Comparison of ENCODE assay signal across 2 cellular contexts in the genomic region with DNA sequence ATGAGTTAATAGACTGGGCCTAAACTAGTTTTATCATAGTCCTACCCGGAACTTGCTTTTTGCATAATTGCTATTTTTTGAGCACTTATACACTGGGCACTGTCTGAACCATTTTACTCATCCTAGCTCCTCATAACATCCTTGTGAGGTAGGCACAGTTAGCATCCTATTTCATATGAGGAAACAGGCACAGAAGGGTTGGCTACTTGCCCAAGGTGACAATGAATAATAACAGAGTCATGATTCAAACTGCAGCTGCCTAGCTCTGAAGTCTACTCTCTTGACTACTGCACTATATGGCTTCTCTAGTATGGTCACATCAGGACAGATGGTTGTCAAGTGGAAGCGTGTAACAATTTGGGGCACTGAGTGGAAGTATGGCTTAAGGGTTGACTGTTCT.
A peak's percentile ranks its signal among the peaks of the same experiment; 100 is the strongest.
TF ChIP-seq lines count a peak whose summit lies in the region.

No MANE protein-coding gene starts in this region.

TF ChIP-seq in HEK293, 187 proteins besides CTCF, POLR2A, EP300 and RAD21 (continued from another document):
- TF ChIP-seq, protein P1, sequence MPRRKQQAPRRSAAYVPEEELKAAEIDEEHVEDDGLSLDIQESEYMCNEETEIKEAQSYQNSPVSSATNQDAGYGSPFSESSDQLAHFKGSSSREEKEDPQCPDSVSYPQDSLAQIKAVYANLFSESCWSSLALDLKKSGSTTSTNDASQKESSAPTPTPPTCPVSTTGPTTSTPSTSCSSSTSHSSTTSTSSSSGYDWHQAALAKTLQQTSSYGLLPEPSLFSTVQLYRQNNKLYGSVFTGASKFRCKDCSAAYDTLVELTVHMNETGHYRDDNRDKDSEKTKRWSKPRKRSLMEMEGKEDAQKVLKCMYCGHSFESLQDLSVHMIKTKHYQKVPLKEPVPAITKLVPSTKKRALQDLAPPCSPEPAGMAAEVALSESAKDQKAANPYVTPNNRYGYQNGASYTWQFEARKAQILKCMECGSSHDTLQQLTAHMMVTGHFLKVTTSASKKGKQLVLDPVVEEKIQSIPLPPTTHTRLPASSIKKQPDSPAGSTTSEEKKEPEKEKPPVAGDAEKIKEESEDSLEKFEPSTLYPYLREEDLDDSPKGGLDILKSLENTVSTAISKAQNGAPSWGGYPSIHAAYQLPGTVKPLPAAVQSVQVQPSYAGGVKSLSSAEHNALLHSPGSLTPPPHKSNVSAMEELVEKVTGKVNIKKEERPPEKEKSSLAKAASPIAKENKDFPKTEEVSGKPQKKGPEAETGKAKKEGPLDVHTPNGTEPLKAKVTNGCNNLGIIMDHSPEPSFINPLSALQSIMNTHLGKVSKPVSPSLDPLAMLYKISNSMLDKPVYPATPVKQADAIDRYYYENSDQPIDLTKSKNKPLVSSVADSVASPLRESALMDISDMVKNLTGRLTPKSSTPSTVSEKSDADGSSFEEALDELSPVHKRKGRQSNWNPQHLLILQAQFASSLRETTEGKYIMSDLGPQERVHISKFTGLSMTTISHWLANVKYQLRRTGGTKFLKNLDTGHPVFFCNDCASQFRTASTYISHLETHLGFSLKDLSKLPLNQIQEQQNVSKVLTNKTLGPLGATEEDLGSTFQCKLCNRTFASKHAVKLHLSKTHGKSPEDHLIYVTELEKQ (tag by site-specific recombination; IDR thresholded peaks at IDR 0.05; ENCODE audit: borderline replicate concordance): no peak
- TF ChIP-seq ZNF785 (tag by site-specific recombination; IDR thresholded peaks at IDR 0.05): no peak
- no peak for TF ChIP-seq ZFP37 (tag by site-specific recombination; IDR thresholded peaks at IDR 0.05)
- TF ChIP-seq ZNF366 (tag by site-specific recombination; conservative IDR thresholded peaks at IDR 0.05): peak; percentile 30; the same call in 1 of the 2 replicates
- peak; percentile 77 for TF ChIP-seq ZBTB17 (tag by site-specific recombination; IDR thresholded peaks at IDR 0.05)
- TF ChIP-seq WT1 (tag by site-specific recombination; IDR thresholded peaks at IDR 0.05): no peak
- TF ChIP-seq ZNF2 (tag by site-specific recombination; IDR thresholded peaks at IDR 0.05): no peak
- TF ChIP-seq, protein P2, sequence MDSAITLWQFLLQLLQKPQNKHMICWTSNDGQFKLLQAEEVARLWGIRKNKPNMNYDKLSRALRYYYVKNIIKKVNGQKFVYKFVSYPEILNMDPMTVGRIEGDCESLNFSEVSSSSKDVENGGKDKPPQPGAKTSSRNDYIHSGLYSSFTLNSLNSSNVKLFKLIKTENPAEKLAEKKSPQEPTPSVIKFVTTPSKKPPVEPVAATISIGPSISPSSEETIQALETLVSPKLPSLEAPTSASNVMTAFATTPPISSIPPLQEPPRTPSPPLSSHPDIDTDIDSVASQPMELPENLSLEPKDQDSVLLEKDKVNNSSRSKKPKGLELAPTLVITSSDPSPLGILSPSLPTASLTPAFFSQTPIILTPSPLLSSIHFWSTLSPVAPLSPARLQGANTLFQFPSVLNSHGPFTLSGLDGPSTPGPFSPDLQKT (IDR thresholded peaks at IDR 0.05; ENCODE audit: borderline replicate concordance, low read depth, low read length): no peak
- no peak for TF ChIP-seq ZNF140 (tag by site-specific recombination; IDR thresholded peaks at IDR 0.05)
- no peak for TF ChIP-seq ZNF837 (tag by site-specific recombination; IDR thresholded peaks at IDR 0.05)
- TF ChIP-seq ZNF274 (IDR thresholded peaks at IDR 0.05; ENCODE audit: low read length): no peak
- TF ChIP-seq ZNF274 (tag by site-specific recombination; IDR thresholded peaks at IDR 0.05; ENCODE audit: borderline replicate concordance): no peak
- TF ChIP-seq, protein P3, sequence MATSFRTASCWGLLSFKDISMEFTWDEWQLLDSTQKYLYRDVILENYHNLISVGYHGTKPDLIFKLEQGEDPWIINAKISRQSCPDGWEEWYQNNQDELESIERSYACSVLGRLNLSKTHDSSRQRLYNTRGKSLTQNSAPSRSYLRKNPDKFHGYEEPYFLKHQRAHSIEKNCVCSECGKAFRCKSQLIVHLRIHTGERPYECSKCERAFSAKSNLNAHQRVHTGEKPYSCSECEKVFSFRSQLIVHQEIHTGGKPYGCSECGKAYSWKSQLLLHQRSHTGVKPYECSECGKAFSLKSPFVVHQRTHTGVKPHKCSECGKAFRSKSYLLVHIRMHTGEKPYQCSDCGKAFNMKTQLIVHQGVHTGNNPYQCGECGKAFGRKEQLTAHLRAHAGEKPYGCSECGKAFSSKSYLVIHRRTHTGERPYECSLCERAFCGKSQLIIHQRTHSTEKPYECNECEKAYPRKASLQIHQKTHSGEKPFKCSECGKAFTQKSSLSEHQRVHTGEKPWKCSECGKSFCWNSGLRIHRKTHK (tag by site-specific recombination; IDR thresholded peaks at IDR 0.05): no peak
- TF ChIP-seq ZNF776 (tag by site-specific recombination; IDR thresholded peaks at IDR 0.05; ENCODE audit: borderline replicate concordance): no peak
- peak; percentile 64 for TF ChIP-seq ZNF660 (tag by site-specific recombination; IDR thresholded peaks at IDR 0.05)
- no peak for TF ChIP-seq ZNF292 (tag by site-specific recombination; IDR thresholded peaks at IDR 0.05; ENCODE audit: borderline replicate concordance, low read depth)
- peak; percentile 48 for TF ChIP-seq SP7 (tag by site-specific recombination; IDR thresholded peaks at IDR 0.05)
- no peak for TF ChIP-seq ZNF623 (tag by site-specific recombination; IDR thresholded peaks at IDR 0.05)

TF ChIP-seq in WTC11, 78 proteins besides CTCF, POLR2A, EP300 and RAD21 (continued from another document):
- TF ChIP-seq, protein P4, sequence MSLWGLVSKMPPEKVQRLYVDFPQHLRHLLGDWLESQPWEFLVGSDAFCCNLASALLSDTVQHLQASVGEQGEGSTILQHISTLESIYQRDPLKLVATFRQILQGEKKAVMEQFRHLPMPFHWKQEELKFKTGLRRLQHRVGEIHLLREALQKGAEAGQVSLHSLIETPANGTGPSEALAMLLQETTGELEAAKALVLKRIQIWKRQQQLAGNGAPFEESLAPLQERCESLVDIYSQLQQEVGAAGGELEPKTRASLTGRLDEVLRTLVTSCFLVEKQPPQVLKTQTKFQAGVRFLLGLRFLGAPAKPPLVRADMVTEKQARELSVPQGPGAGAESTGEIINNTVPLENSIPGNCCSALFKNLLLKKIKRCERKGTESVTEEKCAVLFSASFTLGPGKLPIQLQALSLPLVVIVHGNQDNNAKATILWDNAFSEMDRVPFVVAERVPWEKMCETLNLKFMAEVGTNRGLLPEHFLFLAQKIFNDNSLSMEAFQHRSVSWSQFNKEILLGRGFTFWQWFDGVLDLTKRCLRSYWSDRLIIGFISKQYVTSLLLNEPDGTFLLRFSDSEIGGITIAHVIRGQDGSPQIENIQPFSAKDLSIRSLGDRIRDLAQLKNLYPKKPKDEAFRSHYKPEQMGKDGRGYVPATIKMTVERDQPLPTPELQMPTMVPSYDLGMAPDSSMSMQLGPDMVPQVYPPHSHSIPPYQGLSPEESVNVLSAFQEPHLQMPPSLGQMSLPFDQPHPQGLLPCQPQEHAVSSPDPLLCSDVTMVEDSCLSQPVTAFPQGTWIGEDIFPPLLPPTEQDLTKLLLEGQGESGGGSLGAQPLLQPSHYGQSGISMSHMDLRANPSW (CRISPR knock-in tag; conservative IDR thresholded peaks at IDR 0.05; ENCODE audit: low read depth): no peak
- TF ChIP-seq SOX15 (CRISPR knock-in tag; IDR thresholded peaks at IDR 0.05): no peak
- TF ChIP-seq, protein P5, sequence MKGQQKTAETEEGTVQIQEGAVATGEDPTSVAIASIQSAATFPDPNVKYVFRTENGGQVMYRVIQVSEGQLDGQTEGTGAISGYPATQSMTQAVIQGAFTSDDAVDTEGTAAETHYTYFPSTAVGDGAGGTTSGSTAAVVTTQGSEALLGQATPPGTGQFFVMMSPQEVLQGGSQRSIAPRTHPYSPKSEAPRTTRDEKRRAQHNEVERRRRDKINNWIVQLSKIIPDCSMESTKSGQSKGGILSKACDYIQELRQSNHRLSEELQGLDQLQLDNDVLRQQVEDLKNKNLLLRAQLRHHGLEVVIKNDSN (CRISPR knock-in tag; IDR thresholded peaks at IDR 0.05): no peak
- no peak for TF ChIP-seq NFYB (CRISPR knock-in tag; conservative IDR thresholded peaks at IDR 0.05; ENCODE audit: low read depth)
- TF ChIP-seq, protein P6, sequence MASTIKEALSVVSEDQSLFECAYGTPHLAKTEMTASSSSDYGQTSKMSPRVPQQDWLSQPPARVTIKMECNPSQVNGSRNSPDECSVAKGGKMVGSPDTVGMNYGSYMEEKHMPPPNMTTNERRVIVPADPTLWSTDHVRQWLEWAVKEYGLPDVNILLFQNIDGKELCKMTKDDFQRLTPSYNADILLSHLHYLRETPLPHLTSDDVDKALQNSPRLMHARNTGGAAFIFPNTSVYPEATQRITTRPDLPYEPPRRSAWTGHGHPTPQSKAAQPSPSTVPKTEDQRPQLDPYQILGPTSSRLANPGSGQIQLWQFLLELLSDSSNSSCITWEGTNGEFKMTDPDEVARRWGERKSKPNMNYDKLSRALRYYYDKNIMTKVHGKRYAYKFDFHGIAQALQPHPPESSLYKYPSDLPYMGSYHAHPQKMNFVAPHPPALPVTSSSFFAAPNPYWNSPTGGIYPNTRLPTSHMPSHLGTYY (CRISPR knock-in tag; IDR thresholded peaks at IDR 0.05): no peak
- no peak for TF ChIP-seq RORB (CRISPR knock-in tag; IDR thresholded peaks at IDR 0.05)
- no peak for TF ChIP-seq JAZF1 (CRISPR knock-in tag; IDR thresholded peaks at IDR 0.05)
- TF ChIP-seq FOXJ3 (CRISPR knock-in tag; IDR thresholded peaks at IDR 0.05; ENCODE audit: borderline replicate concordance): no peak
- no peak for TF ChIP-seq ZNF138 (CRISPR knock-in tag; conservative IDR thresholded peaks at IDR 0.05)
- no peak for TF ChIP-seq ZNF232 (CRISPR knock-in tag; IDR thresholded peaks at IDR 0.05)
- TF ChIP-seq ZNF263 (CRISPR knock-in tag; IDR thresholded peaks at IDR 0.05; ENCODE audit: low read depth): no peak
TF ChIP-seq in WTC11: peak in this region for 0.
